In the genomic region with DNA sequence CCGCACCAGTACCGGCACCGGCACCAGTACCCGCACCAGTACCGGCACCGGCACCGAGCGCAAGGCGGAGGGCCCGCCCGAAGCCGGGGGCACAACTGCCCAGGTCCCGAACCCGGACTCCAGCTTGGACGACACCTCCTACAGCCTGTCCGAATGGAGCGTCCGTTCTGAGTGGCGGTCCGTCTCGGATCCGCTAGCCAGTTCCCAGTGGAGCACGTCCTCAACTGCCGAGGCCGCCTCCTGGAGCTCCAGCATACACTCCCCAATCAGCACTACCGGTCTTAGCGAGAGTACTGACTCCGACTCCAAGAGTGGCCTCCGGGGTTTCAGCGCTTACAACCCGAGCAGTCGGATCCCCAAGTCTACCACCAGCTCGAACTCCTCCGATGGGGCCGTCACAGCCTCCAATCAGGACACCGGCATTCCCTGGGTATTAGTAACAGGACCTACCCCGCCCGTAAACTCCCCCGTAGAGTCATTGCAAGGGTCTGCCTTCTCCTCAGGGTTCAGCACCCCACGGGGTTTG, we compare ENCODE assay signal across 8 cellular contexts. TPM values are rescaled to one million over a fixed set of nuclear protein-coding genes. Genes with fewer than 3 reads are reported as not detected.
A peak's percentile ranks its signal among the peaks of the same experiment; 100 is the strongest.
DNase-seq lines count a peak whose midpoint lies in the region; ATAC-seq lines count a peak whose summit lies in the region.

No MANE protein-coding gene starts in this region.

- H3K4me1 Mint-ChIP-seq in activated CD4-positive, alpha-beta T cell treated with anti-CD3 and anti-CD28 coated beads for 36 hours = peaks cover 5% of the 10 kb centered on the region
- peaks cover 9 to 14% of the 10 kb centered on the region in 2 donors for H3K4me1 Mint-ChIP-seq in effector memory CD8-positive, alpha-beta T cell (ENCODE audit: low read depth in 2 of 2)
- H3K4me1 Mint-ChIP-seq in memory B cell = peaks cover 8% of the 10 kb centered on the region

- intact Hi-C loops in activated CD4-positive, alpha-beta T cell treated with anti-CD3 and anti-CD28 coated beads for 36 hours (cut with DNase I, micrococcal nuclease) = loop anchor here in 1 of 2 experiments (10.0 kb wide), 2 partner anchors 890 to 1730 kb away; a partner anchor contains a TSS

- CTCF ChIA-PET in activated CD4-positive, alpha-beta T cell treated with anti-CD3 and anti-CD28 coated beads for 36 hours (lab: Charles Lee) = interaction anchor here (0.6 kb wide), 1 partner anchor 34 kb away, joined by 4 read pairs; no protein-coding TSS in a partner anchor

- H3K27ac Mint-ChIP-seq in activated CD4-positive, alpha-beta T cell treated with anti-CD3 and anti-CD28 coated beads for 36 hours = peak overlapping the region; percentile 98
- peak overlapping the region; percentile 97 to 99 for H3K27ac Mint-ChIP-seq in effector memory CD8-positive, alpha-beta T cell
- H3K27ac Mint-ChIP-seq in memory B cell = peak overlapping the region; percentile 96

- POLR2A ChIA-PET in activated CD4-positive, alpha-beta T cell treated with anti-CD3 and anti-CD28 coated beads for 36 hours (lab: Charles Lee) = no interaction called here

- ATAC-seq in HG03439 (IDR thresholded peaks at IDR 0.05; ENCODE audit: unreplicated experiment) (peak; percentile 14), memory B cell (ENCODE audit: low read depth) (no peak)
- ATAC-seq in activated CD4-positive, alpha-beta T cell treated with anti-CD3 and anti-CD28 coated beads for 36 hours = peak; percentile 47
- peak; percentile 15 for ATAC-seq in effector memory CD8-positive, alpha-beta T cell (replicated peaks)

- H3K36me3 Mint-ChIP-seq in activated CD4-positive, alpha-beta T cell treated with anti-CD3 and anti-CD28 coated beads for 36 hours (ENCODE audit: low read depth) = no peaks in the 10 kb centered on the region
- H3K36me3 Mint-ChIP-seq in effector memory CD8-positive, alpha-beta T cell (ENCODE audit: insufficient read depth) = peaks cover 11% of the 10 kb centered on the region
- no peaks in the 10 kb centered on the region for H3K36me3 Mint-ChIP-seq in memory B cell

- no peaks in the 10 kb centered on the region for H3K9me3 Mint-ChIP-seq in activated CD4-positive, alpha-beta T cell treated with anti-CD3 and anti-CD28 coated beads for 36 hours (ENCODE audit: low read depth)
- no peaks in the 10 kb centered on the region for H3K9me3 Mint-ChIP-seq in effector memory CD8-positive, alpha-beta T cell
- H3K9me3 Mint-ChIP-seq in memory B cell = no peaks in the 10 kb centered on the region

- no peaks in the 10 kb centered on the region for H3K27me3 Mint-ChIP-seq in activated CD4-positive, alpha-beta T cell treated with anti-CD3 and anti-CD28 coated beads for 36 hours
- no peaks in the 10 kb centered on the region for H3K27me3 Mint-ChIP-seq in effector memory CD8-positive, alpha-beta T cell
- peaks cover 7% of the 10 kb centered on the region for H3K27me3 Mint-ChIP-seq in memory B cell

- DNase-seq in ELF-1 (ENCODE audit: low read depth, low spot score) (peak; percentile 71), memory B cell (ENCODE audit: low spot score in 2 of 2) (peak in 1 of 2 donors; percentile 18), epidermal melanocyte (ENCODE audit: insufficient read length, low spot score) (no peak), MV-4-11 (lab: John Stamatoyannopoulos, UW) (no peak)
- peak; percentile 44 for DNase-seq in activated CD4-positive, alpha-beta T cell treated with anti-CD3 and anti-CD28 coated beads for 36 hours
- DNase-seq in effector memory CD8-positive, alpha-beta T cell = peak in 2 of 3 experiments; percentile 2 to 11
- peak; percentile 5 for DNase-seq in stimulated activated naive CD4-positive, alpha-beta T cell treated with Interleukin-2 at 50 U/mL for 16 hours (lab: John Stamatoyannopoulos, UW)

- H3K4me3 Mint-ChIP-seq in activated CD4-positive, alpha-beta T cell treated with anti-CD3 and anti-CD28 coated beads for 36 hours = peak overlapping the region; percentile 80
- peak overlapping the region; percentile 85 to 93 for H3K4me3 Mint-ChIP-seq in effector memory CD8-positive, alpha-beta T cell
- H3K4me3 Mint-ChIP-seq in memory B cell = peak overlapping the region; percentile 97

RNA-seq across cellular contexts. Expression of a gene that starts 0.9 kb away (rescaled TPM):
- 1 to 10 TPM; 1.5 to 2.2 TPM for total RNA-seq in activated CD4-positive, alpha-beta T cell treated with anti-CD3 and anti-CD28 coated beads for 36 hours

Comparison
In these comparisons a context has a peak if more than half of its experiments do, and no peak if none do; other contexts are left out.
1. DNase-seq: peak in ELF-1 (single experiment), activated CD4-positive, alpha-beta T cell treated with anti-CD3 and anti-CD28 coated beads for 36 hours (single experiment), effector memory CD8-positive, alpha-beta T cell (2 of 3) and stimulated activated naive CD4-positive, alpha-beta T cell treated with Interleukin-2 at 50 U/mL for 16 hours (single experiment); none in epidermal melanocyte (single experiment) and MV-4-11 (single experiment).
2. Peak in every context shown above with its lines, with median percentiles within 50 percentile points of each other: H3K27ac Mint-ChIP-seq and H3K4me3 Mint-ChIP-seq.